Comparison of ENCODE assay signal across 24 cellular contexts in genomic region chr5:97906135-97906534, GRCh38.
"Had no signal": no experiment of that assay in that cellular context is flagged by ENCODE, and none has a peak within 500 bp of the region (broad histone marks: within the 10 kb centered on the region; RNA-seq: fewer than 3 reads in every experiment).

No MANE protein-coding gene starts in this region.

- H3K36me3 Mint-ChIP-seq: activated naive CD4-positive, alpha-beta T cell treated with anti-CD3 and anti-CD28 coated beads, Interleukin-2, amount 50 U/mL, for 24 hours; brain had no signal

- ATAC-seq: activated CD4-positive, CD25-positive, alpha-beta regulatory T cell treated with anti-CD3 and anti-CD28 coated beads, Interleukin-2, amount 50 U/mL, for 24 hours; stimulated activated naive CD8-positive, alpha-beta T cell treated with anti-CD3 and anti-CD28 coated beads, Interleukin-15, Interleukin-2, amounts not matched to agents 100 U/mL and 50 U/mL, for 24 hours; T-helper 17 cell had no signal

- DNase-seq: activated CD4-positive, alpha-beta memory T cell treated with anti-CD3 and anti-CD28 coated beads, Interleukin-2, amount 10 ng/mL, durations not matched to agents 7 days and 5 days; activated CD4-positive, alpha-beta T cell treated with anti-CD3 and anti-CD28 coated beads, Interleukin-2, amount 10 ng/mL, durations not matched to agents 24 days and 14 days; activated gamma-delta T cell treated with Interleukin-2 at 50 U/mL for 16 hours; aorta; effector CD4-positive, alpha-beta T cell; foreskin fibroblast; heart right ventricle; midbrain; nucleus accumbens; right cardiac atrium; stimulated activated CD4-positive, alpha-beta T cell treated with anti-CD3 and anti-CD28 coated beads, Interleukin-12 subunit alpha, Interleukin-12 subunit beta, amount 100 ng/mL, for 4 hours; stimulated activated CD4-positive, alpha-beta T cell treated with anti-CD3 and anti-CD28 coated beads, Interleukin-4, amount 100 ng/mL, for 4 hours; stimulated activated naive CD8-positive, alpha-beta T cell treated with anti-CD3 and anti-CD28 coated beads, Interleukin-15, Interleukin-2, amounts not matched to agents 100 U/mL and 50 U/mL, for 24 hours; SW 1271; T-helper 17 cell; upper lobe of left lung had no signal

- H3K4me1 ChIP-seq: parathyroid adenoma, upper lobe of left lung had no signal

- H3K79me2 ChIP-seq: parathyroid adenoma had no signal

- H3K27me3 Mint-ChIP-seq: activated CD4-positive, alpha-beta memory T cell treated with anti-CD3 and anti-CD28 coated beads, Interleukin-2, amount 10 ng/mL, durations not matched to agents 7 days and 5 days; activated CD4-positive, alpha-beta T cell treated with anti-CD3 and anti-CD28 coated beads, Interleukin-2, amount 10 ng/mL, durations not matched to agents 24 days and 14 days; activated naive CD4-positive, alpha-beta T cell treated with anti-CD3 and anti-CD28 coated beads, Interleukin-2, amount 50 U/mL, for 24 hours; brain; dendritic cell treated with granulocyte-macrophage colony-stimulating factor and Interleukin-4, amounts not matched to agents 40 ng/mL and 50 ng/mL, for 4 days; T-helper 17 cell had no signal

- H3K27ac ChIP-seq: parathyroid adenoma, upper lobe of left lung had no signal

- H3K9ac ChIP-seq: parathyroid adenoma had no signal

- H3K36me3 ChIP-seq: heart right ventricle, upper lobe of left lung had no signal

- H3K4me3 Mint-ChIP-seq: activated CD4-positive, alpha-beta memory T cell treated with anti-CD3 and anti-CD28 coated beads, Interleukin-2, amount 10 ng/mL, durations not matched to agents 7 days and 5 days; activated CD4-positive, alpha-beta T cell treated with anti-CD3 and anti-CD28 coated beads, Interleukin-2, amount 10 ng/mL, durations not matched to agents 24 days and 14 days; activated naive CD4-positive, alpha-beta T cell treated with anti-CD3 and anti-CD28 coated beads, Interleukin-2, amount 50 U/mL, for 24 hours; brain; dendritic cell treated with granulocyte-macrophage colony-stimulating factor and Interleukin-4, amounts not matched to agents 40 ng/mL and 50 ng/mL, for 4 days; nephron; T-helper 17 cell had no signal

- H3K27ac Mint-ChIP-seq: activated CD4-positive, alpha-beta memory T cell treated with anti-CD3 and anti-CD28 coated beads, Interleukin-2, amount 10 ng/mL, durations not matched to agents 7 days and 5 days; activated CD4-positive, alpha-beta T cell treated with anti-CD3 and anti-CD28 coated beads, Interleukin-2, amount 10 ng/mL, durations not matched to agents 24 days and 14 days; activated naive CD4-positive, alpha-beta T cell treated with anti-CD3 and anti-CD28 coated beads, Interleukin-2, amount 50 U/mL, for 24 hours; brain; dendritic cell treated with granulocyte-macrophage colony-stimulating factor and Interleukin-4, amounts not matched to agents 40 ng/mL and 50 ng/mL, for 4 days; nephron; T-helper 17 cell had no signal

- H3K4me3 ChIP-seq: heart right ventricle, upper lobe of left lung had no signal

- H3K4me1 Mint-ChIP-seq: activated CD4-positive, alpha-beta memory T cell treated with anti-CD3 and anti-CD28 coated beads, Interleukin-2, amount 10 ng/mL, durations not matched to agents 7 days and 5 days; activated CD4-positive, alpha-beta T cell treated with anti-CD3 and anti-CD28 coated beads, Interleukin-2, amount 10 ng/mL, durations not matched to agents 24 days and 14 days; activated naive CD4-positive, alpha-beta T cell treated with anti-CD3 and anti-CD28 coated beads, Interleukin-2, amount 50 U/mL, for 24 hours; brain; nephron; T-helper 17 cell had no signal

- FAIRE-seq: endometrium, islet of Langerhans had no signal

- H2AFZ ChIP-seq: parathyroid adenoma had no signal

- H3K27me3 ChIP-seq: heart right ventricle, upper lobe of left lung had no signal
